1 cellular context compared by ENCODE assay signal in genomic region chr18:48932462-48932818, GRCh38.
TF ChIP-seq lines count a peak whose summit lies in the region.

No MANE protein-coding gene starts in this region.

TF ChIP-seq in SK-N-SH, 30 proteins besides CTCF, POLR2A, EP300 and RAD21 (continued from another document):
- TF ChIP-seq EZH2phosphoT487 (IDR thresholded peaks at IDR 0.05; ENCODE audit: borderline replicate concordance, low read depth) = no peak
- no peak for TF ChIP-seq REST (IDR thresholded peaks at IDR 0.05; ENCODE audit: low read depth, low read length)
- no peak for TF ChIP-seq TAF1 (IDR thresholded peaks at IDR 0.05; ENCODE audit: borderline replicate concordance, low read depth, low read length)
- TF ChIP-seq RCOR1 (IDR thresholded peaks at IDR 0.05; ENCODE audit: low read length) = no peak
- TF ChIP-seq USF1 (IDR thresholded peaks at IDR 0.05; ENCODE audit: borderline replicate concordance, low read depth) = no peak
